8 cellular contexts compared by ENCODE assay signal in the genomic region with DNA sequence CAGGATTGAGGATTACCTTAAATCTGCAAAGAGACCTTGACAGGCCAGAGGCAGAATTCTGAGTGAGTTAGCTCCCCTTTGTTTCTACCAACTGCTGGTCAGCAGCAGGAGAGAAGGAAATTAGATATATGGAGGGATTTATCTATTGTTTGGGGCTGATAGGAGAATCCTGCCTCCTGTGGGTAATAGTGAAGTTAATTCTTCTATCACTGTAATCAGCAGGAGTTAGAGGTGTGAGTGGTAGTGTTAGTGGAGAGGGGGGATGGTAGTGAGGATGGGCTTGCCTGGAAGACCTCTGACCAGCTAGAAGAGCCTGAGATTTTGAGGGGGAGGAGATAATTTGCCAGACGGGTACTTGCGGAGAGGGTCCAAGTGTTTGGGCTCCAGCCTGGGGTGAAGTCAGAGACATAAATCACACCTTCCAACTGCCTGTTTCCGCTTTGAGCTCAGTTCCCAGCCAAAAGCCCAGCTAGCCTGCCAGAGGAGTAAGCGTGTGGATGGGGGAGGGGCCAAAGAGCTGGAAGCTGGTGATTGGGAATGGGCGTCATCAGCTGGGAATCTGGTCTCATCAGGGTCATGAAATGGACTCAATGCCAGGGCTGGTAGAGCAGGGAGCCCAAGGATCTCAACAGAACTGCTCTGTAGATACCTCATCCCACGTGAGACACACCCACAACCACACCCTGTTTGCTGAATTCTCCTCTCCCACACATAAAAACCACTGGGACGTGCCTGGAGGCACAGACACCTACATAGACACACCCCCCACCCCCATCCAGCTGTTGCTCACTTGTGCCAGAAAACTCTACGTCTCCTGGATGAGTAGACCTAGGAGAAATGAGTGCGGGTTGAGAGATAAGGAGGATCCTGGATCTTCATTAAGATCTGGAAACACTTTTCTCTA. TPM values are rescaled to one million over a fixed set of nuclear protein-coding genes. Genes with fewer than 3 reads are reported as not detected.
DNase-seq lines count a peak whose midpoint lies in the region; ATAC-seq and TF ChIP-seq lines count a peak whose summit lies in the region.

No MANE protein-coding gene starts in this region.

- DNase-seq in activated T-cell treated with anti-CD3 and anti-CD28 coated beads, Interleukin-2, amount 50 U/mL, for 72 hours = no peak
- DNase-seq in activated T-cell treated with anti-CD3 and anti-CD28 coated beads, Interleukin-2, amount 50 U/mL, for 1 hour = no peak
- DNase-seq in MCF 10A (ENCODE audit: unreplicated experiment) (peak; percentile 97), right lobe of liver (peak in 1 of 3 donors; percentile 89), ureter (ENCODE audit: low spot score) (peak; percentile 74)

- H3K27ac ChIP-seq in right lobe of liver = peak overlapping the region in 1 of 3 donors; percentile 36

- CTCF ChIA-PET in MCF 10A (lab: Yijun Ruan, JAX) = interaction anchor here (0.8 to 33.3 kb wide), 13 partner anchors 11 to 98 kb away, joined by 3 to 982 read pairs (median 4); partner anchors contain the start of gene ITGA5

- TF ChIP-seq POLR2A in right lobe of liver (IDR thresholded peaks at IDR 0.05) = no peak

- ATAC-seq in activated T-cell treated with anti-CD3 and anti-CD28 coated beads, Interleukin-2, amount 50 U/mL, for 72 hours (replicated peaks in 1 of 2) = peak; percentile 45 to 47
- ATAC-seq in right lobe of liver = peak; percentile 33 to 80 (median 51)
- no peak for ATAC-seq in HG02571 (IDR thresholded peaks at IDR 0.05; ENCODE audit: unreplicated experiment)
- no peak for ATAC-seq in GM21367 (IDR thresholded peaks at IDR 0.05; ENCODE audit: unreplicated experiment)
- no peak for ATAC-seq in GM18870 (IDR thresholded peaks at IDR 0.05; ENCODE audit: unreplicated experiment)

- POLR2A ChIA-PET in MCF 10A (lab: Yijun Ruan, JAX) = interaction anchor here (0.6 to 7.9 kb wide), 9 partner anchors 9 to 1293 kb away, joined by 3 to 108 read pairs (median 5); partner anchors contain the start of gene ITGA5

- no peaks in the 10 kb centered on the region for H3K36me3 Mint-ChIP-seq in activated T-cell treated with anti-CD3 and anti-CD28 coated beads, Interleukin-2, amount 50 U/mL, for 72 hours (ENCODE audit: insufficient read depth in 2 of 2)
- H3K36me3 Mint-ChIP-seq in MCF 10A (ENCODE audit: insufficient read depth, unreplicated experiment) = no peaks in the 10 kb centered on the region

- no peaks in the 10 kb centered on the region for H3K9me3 ChIP-seq in right lobe of liver

- TSS peak; percentile 89 for BruUV-seq in MCF 10A (replicated peaks; lab: Mats Ljungman, UMichigan)

- intact Hi-C loops in MCF 10A (cut with micrococcal nuclease) (loop anchor here (1.0 kb wide), 3 partner anchors 9 to 21 kb away; partner anchors contain the start of gene ITGA5), right lobe of liver (cut with DNase I) (no loop called here)

- no peak overlapping the region for H3K27ac Mint-ChIP-seq in activated T-cell treated with anti-CD3 and anti-CD28 coated beads, Interleukin-2, amount 50 U/mL, for 72 hours
- H3K27ac Mint-ChIP-seq in MCF 10A (ENCODE audit: low read depth, unreplicated experiment) = peak overlapping the region; percentile 83

- WGBS in right lobe of liver (ENCODE audit: insufficient coverage, low coverage, low lambda C conversion rate, missing lambda C conversion rate) = 22% methylated on average over 8 of the region's 9 CpGs

- H3K4me3 Mint-ChIP-seq in activated T-cell treated with anti-CD3 and anti-CD28 coated beads, Interleukin-2, amount 50 U/mL, for 72 hours = peak overlapping the region in 1 of 2 donors; percentile 22
- H3K4me3 Mint-ChIP-seq in MCF 10A (ENCODE audit: unreplicated experiment) = peak overlapping the region; percentile 56

- H3K9me3 Mint-ChIP-seq in activated T-cell treated with anti-CD3 and anti-CD28 coated beads, Interleukin-2, amount 50 U/mL, for 72 hours = no peaks in the 10 kb centered on the region
- H3K9me3 Mint-ChIP-seq in MCF 10A (ENCODE audit: unreplicated experiment) = no peaks in the 10 kb centered on the region

- H3K4me1 Mint-ChIP-seq in activated T-cell treated with anti-CD3 and anti-CD28 coated beads, Interleukin-2, amount 50 U/mL, for 72 hours (ENCODE audit: low read depth) = peaks cover 19% of the 10 kb centered on the region
- H3K4me1 Mint-ChIP-seq in MCF 10A (ENCODE audit: insufficient read depth, unreplicated experiment) = peaks cover 55% of the 10 kb centered on the region

- H3K4me1 ChIP-seq in right lobe of liver = peaks cover 0 to 36% (median 16%) of the 10 kb centered on the region in 4 donors

- no peak overlapping the region for H3K4me3 ChIP-seq in right lobe of liver

- no peak for TF ChIP-seq CTCF in MCF 10A (IDR thresholded peaks at IDR 0.05; ENCODE audit: unreplicated experiment)
- no peak for TF ChIP-seq CTCF in right lobe of liver (IDR thresholded peaks at IDR 0.05)

- no peaks in the 10 kb centered on the region for H3K36me3 ChIP-seq in right lobe of liver

- H3K27me3 ChIP-seq in right lobe of liver = no peaks in the 10 kb centered on the region

- H3K27me3 Mint-ChIP-seq in activated T-cell treated with anti-CD3 and anti-CD28 coated beads, Interleukin-2, amount 50 U/mL, for 72 hours (ENCODE audit: low read depth) = peaks cover 7% of the 10 kb centered on the region
- no peaks in the 10 kb centered on the region for H3K27me3 Mint-ChIP-seq in MCF 10A (ENCODE audit: insufficient read depth, unreplicated experiment)

RNA-seq across cellular contexts. Expression of gene ITGA5, which starts 13.1 kb away (rescaled TPM):
- total RNA-seq in activated T-cell treated with anti-CD3 and anti-CD28 coated beads, Interleukin-2, amount 50 U/mL, for 72 hours = 10 to 100 TPM; 20.6 to 27.4 TPM
- 110 and 184 TPM in 2 replicates for total RNA-seq in MCF 10A (2022)
- 10 to 100 TPM; 31.2 to 75.6 (median 35.5) TPM for total RNA-seq in right lobe of liver
- total RNA-seq in ureter = 117 TPM

RNA-seq across cellular contexts. Expression of gene GTSF1, which starts 41.2 kb away (rescaled TPM):
- 10 to 100 TPM in 1 of 2 donors, 1 to 10 TPM in 1; 8.5 to 12.4 TPM for total RNA-seq in activated T-cell treated with anti-CD3 and anti-CD28 coated beads, Interleukin-2, amount 50 U/mL, for 72 hours
- total RNA-seq in MCF 10A (2022) = not detected in 2 replicates
- under 1 TPM in 1 of 6 experiments, not detected in 5; 0.51 TPM for total RNA-seq in right lobe of liver
- 0.62 TPM for total RNA-seq in ureter

RNA-seq across cellular contexts. Expression of gene ZNF385A, which starts 47.6 kb away (rescaled TPM):
- 1 to 10 TPM; 1.3 to 2.8 TPM for total RNA-seq in activated T-cell treated with anti-CD3 and anti-CD28 coated beads, Interleukin-2, amount 50 U/mL, for 72 hours
- total RNA-seq in MCF 10A (2022) = 8.3 and 9.0 TPM in 2 replicates
- total RNA-seq in right lobe of liver = 1 to 10 TPM; 2.4 to 9.3 (median 3.7) TPM
- total RNA-seq in ureter = 88.4 TPM

Comparison
In these comparisons a context has a peak if more than half of its experiments do, and no peak if none do; other contexts are left out.
1. ATAC-seq: peak in activated T-cell treated with anti-CD3 and anti-CD28 coated beads, Interleukin-2, amount 50 U/mL, for 72 hours (2 of 2) and right lobe of liver (4 of 4); none in HG02571 (single experiment), GM21367 (single experiment) and GM18870 (single experiment).
2. DNase-seq: peak in MCF 10A (single experiment) and ureter (single experiment); none in activated T-cell treated with anti-CD3 and anti-CD28 coated beads, Interleukin-2, amount 50 U/mL, for 72 hours (0 of 2) and activated T-cell treated with anti-CD3 and anti-CD28 coated beads, Interleukin-2, amount 50 U/mL, for 1 hour (single experiment).